In genomic region chr9:581673-582497, GRCh38 we compare ENCODE assay signal across 11 cellular contexts.
A peak's percentile ranks its signal among the peaks of the same experiment; 100 is the strongest.
DNase-seq lines count a peak whose midpoint lies in the region; ATAC-seq and TF ChIP-seq lines count a peak whose summit lies in the region.
"Had no signal": no experiment of that assay in that cellular context is flagged by ENCODE, and none has a peak within 500 bp of the region (broad histone marks: within the 10 kb centered on the region; RNA-seq: fewer than 3 reads in every experiment).

No MANE protein-coding gene starts in this region.

- no peak for ATAC-seq in HG02623 (IDR thresholded peaks at IDR 0.05; ENCODE audit: unreplicated experiment)

- no peak overlapping the region for H3K4me3 ChIP-seq in endodermal cell (ENCODE audit: low read length)
- H3K4me3 ChIP-seq: heart right ventricle had no signal

- DNase-seq in NCI-H82 (lab: John Stamatoyannopoulos, UW): peak; percentile 18
- no peak for DNase-seq in NCI-H82 treated with DMSO at 0.1 percent for 48 hours (lab: John Stamatoyannopoulos, UW; ENCODE audit: unreplicated experiment)
- DNase-seq in NCI-H460 (ENCODE audit: extremely low read depth, low read depth): peak; percentile 11
- peak; percentile 83 for DNase-seq in endodermal cell
- DNase-seq in osteocyte (ENCODE audit: extremely low spot score, unreplicated experiment): no peak
- no peak for DNase-seq in NCI-H345 (lab: John Stamatoyannopoulos, UW)
- no peak for DNase-seq in NCI-H146 treated with DMSO at 0.1 percent for 48 hours (lab: John Stamatoyannopoulos, UW; ENCODE audit: unreplicated experiment)
- DNase-seq: heart right ventricle, NCI-H146, occipital lobe had no signal

- H3K9me3 Mint-ChIP-seq in endodermal cell (peaks cover 34% of the 10 kb centered on the region), osteocyte (ENCODE audit: unreplicated experiment) (no peaks in the 10 kb centered on the region)

- WGBS in endodermal cell (ENCODE audit: insufficient coverage in 1 of 2, insufficient read length in 1 of 2), 2 experiments: 72 to 84% methylated on average over 3 to 7 of the region's 7 CpGs

- H3K27me3 Mint-ChIP-seq in endodermal cell (ENCODE audit: insufficient read depth) (no peaks in the 10 kb centered on the region), osteocyte (ENCODE audit: unreplicated experiment) (no peaks in the 10 kb centered on the region)

- no peaks in the 10 kb centered on the region for H3K4me1 Mint-ChIP-seq in endodermal cell
- H3K4me1 Mint-ChIP-seq in osteocyte (ENCODE audit: unreplicated experiment): no peaks in the 10 kb centered on the region

- H3K9me3 ChIP-seq in endodermal cell (ENCODE audit: control insufficient read depth, low read length): peaks cover 14% of the 10 kb centered on the region

- H3K27ac ChIP-seq in endodermal cell (ENCODE audit: low read depth, low read length): no peak overlapping the region

- H3K36me3 Mint-ChIP-seq in endodermal cell (ENCODE audit: low read depth): peaks cover 28% of the 10 kb centered on the region
- no peaks in the 10 kb centered on the region for H3K36me3 Mint-ChIP-seq in osteocyte (ENCODE audit: unreplicated experiment)

- H3K27me3 ChIP-seq in endodermal cell (ENCODE audit: control insufficient read depth, insufficient read depth, low read length, poor library complexity, severe bottlenecking): no peaks in the 10 kb centered on the region
- H3K27me3 ChIP-seq: heart right ventricle had no signal

- no peaks in the 10 kb centered on the region for H3K36me3 ChIP-seq in endodermal cell (ENCODE audit: control insufficient read depth, insufficient read depth, low read length)

- H3K4me3 Mint-ChIP-seq in endodermal cell: no peak overlapping the region
- H3K4me3 Mint-ChIP-seq in osteocyte (ENCODE audit: unreplicated experiment): no peak overlapping the region

- H3K27ac Mint-ChIP-seq in endodermal cell (no peak overlapping the region), osteocyte (ENCODE audit: unreplicated experiment) (no peak overlapping the region)

- no peaks in the 10 kb centered on the region for H3K4me1 ChIP-seq in endodermal cell (ENCODE audit: control insufficient read depth, insufficient read depth, low read length)

- TF ChIP-seq CTCF in endodermal cell (conservative IDR thresholded peaks at IDR 0.05) (peak; percentile 76), osteocyte (IDR thresholded peaks at IDR 0.05) (peak; percentile 38)

- H3K9ac ChIP-seq in endodermal cell (ENCODE audit: extremely low read depth, low read length, poor library complexity, severe bottlenecking): no peak overlapping the region

Comparison
In these comparisons a context has a peak if more than half of its experiments do, and no peak if none do; other contexts are left out.
1. DNase-seq: peak in NCI-H82 (single experiment), NCI-H460 (single experiment) and endodermal cell (single experiment); none in NCI-H82 treated with DMSO at 0.1 percent for 48 hours (single experiment), osteocyte (single experiment), NCI-H345 (single experiment) and NCI-H146 treated with DMSO at 0.1 percent for 48 hours (single experiment).